In genomic region chrX:149939271-149940014, GRCh38 we compare ENCODE assay signal across 8 cellular contexts. TPM values are rescaled to one million over a fixed set of nuclear protein-coding genes. Genes with fewer than 3 reads are reported as not detected.
DNase-seq lines count a peak whose midpoint lies in the region; ATAC-seq and TF ChIP-seq lines count a peak whose summit lies in the region.

No MANE protein-coding gene starts in this region.

- DNase-seq in GM12865 (ENCODE audit: low read depth) (peak; percentile 94), NCI-H226 (peak; percentile 57), cardiac fibroblast (ENCODE audit: low read depth in 2 of 2) (peak; percentile 93 to 97), islet precursor cell (peak; percentile 97), spleen (peak; percentile 97)
- DNase-seq in activated CD4-positive, CD25-positive, alpha-beta regulatory T cell (lab: John Stamatoyannopoulos, UW): peak; percentile 80 to 91 (median 88)

- whole genome bisulfite sequencing in spleen, 5 donors: 1 to 61% (median 4%) methylated on average over 33 to 48 of the region's 48 CpGs

- peaks cover 0 to 7% (median 0%) of the 10 kb centered on the region in 6 donors for H3K36me3 ChIP-seq in spleen

- intact Hi-C loops in spleen (cut with DNase I; ENCODE audit: low total_unique reads): no loop called here

- H3K4me3 ChIP-seq in GM12865 (ENCODE audit: low read depth, low read length): peak overlapping the region; percentile 75
- H3K4me3 ChIP-seq in cardiac fibroblast (replicated peaks in 1 of 2; ENCODE audit: low read depth in 2 of 2, low read length in 2 of 2): peak overlapping the region; percentile 53 to 61
- peak overlapping the region; percentile 27 to 79 (median 48) for H3K4me3 ChIP-seq in spleen

- H3K9me3 ChIP-seq in spleen: no peaks in the 10 kb centered on the region

- TF ChIP-seq POLR2A in spleen (IDR thresholded peaks at IDR 0.05): no peak

- peak overlapping the region; percentile 57 to 96 (median 90) for H3K27ac ChIP-seq in spleen

- TF ChIP-seq CTCF in GM12865 (IDR thresholded peaks at IDR 0.05; ENCODE audit: insufficient read depth, low read depth, low read length, missing control alignments): no peak
- no peak for TF ChIP-seq CTCF in cardiac fibroblast (IDR thresholded peaks at IDR 0.05; ENCODE audit: low read depth, low read length)
- TF ChIP-seq CTCF in spleen (IDR thresholded peaks at IDR 0.05 in 8 of 11, conservative IDR thresholded peaks at IDR 0.05 in 3 of 11): no peak

- peak; percentile 16 for ATAC-seq in HG03066 (IDR thresholded peaks at IDR 0.05; ENCODE audit: low read depth, unreplicated experiment)
- no peak for ATAC-seq in HG03378 (IDR thresholded peaks at IDR 0.05; ENCODE audit: unreplicated experiment)

- peaks cover 0 to 15% (median 6%) of the 10 kb centered on the region in 6 donors for H3K4me1 ChIP-seq in spleen

- no peaks in the 10 kb centered on the region for H3K27me3 ChIP-seq in spleen (replicated peaks in 1 of 7)

RNA-seq across cellular contexts. Expression of gene EOLA2, which starts 1.2 kb away (rescaled TPM):
- total RNA-seq in spleen: 10 to 100 TPM; 14.9 to 44.8 (median 32.9) TPM
- polyA plus RNA-seq in spleen: 10 to 100 TPM; 23.8 to 55.3 (median 39.4) TPM

RNA-seq across cellular contexts. Expression of gene HSFX4, which starts 10.1 kb away (rescaled TPM):
- not detected for total RNA-seq in spleen
- not detected for polyA plus RNA-seq in spleen

RNA-seq across cellular contexts. Expression of gene MAGEA8, which starts 58.5 kb away (rescaled TPM):
- total RNA-seq in spleen: not detected
- not detected for polyA plus RNA-seq in spleen
